ENCODE assay signal across 9 cellular contexts in the genomic region with DNA sequence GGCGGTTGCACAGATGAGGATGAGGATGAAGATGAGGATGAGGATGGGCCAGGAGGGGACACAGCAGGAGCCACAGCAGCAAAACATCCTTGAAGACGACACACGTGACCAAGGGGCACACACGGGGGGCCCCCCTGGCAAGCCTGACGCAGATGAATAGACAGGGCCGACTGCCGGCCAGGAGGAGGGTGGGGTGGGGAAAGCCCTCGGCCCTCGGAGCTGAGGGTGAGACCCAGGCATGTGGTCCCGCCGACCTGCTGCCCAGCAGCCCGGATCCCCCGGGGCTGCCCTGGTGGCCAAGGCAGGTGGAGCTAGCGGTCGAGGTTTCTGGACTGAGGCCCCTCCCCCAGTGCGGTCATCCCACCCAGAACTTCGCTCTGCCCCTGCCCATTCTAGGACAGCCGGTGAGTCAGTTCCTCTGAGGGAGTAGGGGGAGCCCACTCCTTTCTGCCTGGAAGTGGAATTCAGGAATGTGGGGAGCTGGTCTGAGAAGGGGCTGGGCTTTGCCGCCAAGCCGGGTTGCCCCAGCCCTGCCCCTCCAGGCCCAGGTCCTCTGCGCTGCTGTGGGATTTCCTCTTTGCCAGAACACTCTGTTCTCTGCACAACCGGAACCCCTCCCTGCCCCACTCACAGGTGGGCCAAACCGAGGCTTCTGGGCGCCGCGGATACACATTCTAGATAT. TPM values are rescaled to one million over a fixed set of nuclear protein-coding genes. Genes with fewer than 3 reads are reported as not detected.
DNase-seq lines count a peak whose midpoint lies in the region; ATAC-seq, FAIRE-seq and TF ChIP-seq lines count a peak whose summit lies in the region.
"Had no signal": no experiment of that assay in that cellular context is flagged by ENCODE, and none has a peak within 500 bp of the region (broad histone marks: within the 10 kb centered on the region; RNA-seq: fewer than 3 reads in every experiment).

No MANE protein-coding gene starts in this region.

- H3K9me3 ChIP-seq in A549 (no peaks in the 10 kb centered on the region), mammary epithelial cell (replicated peaks; ENCODE audit: insufficient read depth, low read length) (no peaks in the 10 kb centered on the region), lung (ENCODE audit: control insufficient read depth in 2 of 2, insufficient read depth in 1 of 2, low read length in 1 of 2) (no peaks in the 10 kb centered on the region), transverse colon (no peaks in the 10 kb centered on the region)

- peak overlapping the region; percentile 26 for H2AFZ ChIP-seq in mammary epithelial cell (ENCODE audit: low read depth, low read length)

- peaks cover 2% of the 10 kb centered on the region for H3K27me3 ChIP-seq in mammary epithelial cell (ENCODE audit: insufficient read depth, low read length)
- no peaks in the 10 kb centered on the region for H3K27me3 ChIP-seq in lung (ENCODE audit: control insufficient read depth, insufficient read depth)
- H3K27me3 ChIP-seq in transverse colon: peaks cover 4% of the 10 kb centered on the region

- H3K4me2 ChIP-seq in A549 (no peak overlapping the region), mammary epithelial cell (ENCODE audit: insufficient read depth, low read depth, low read length) (peak overlapping the region; percentile 37)

- TF ChIP-seq EP300 in A549 (IDR thresholded peaks at IDR 0.05) (no peak), transverse colon (IDR thresholded peaks at IDR 0.05; ENCODE audit: low read depth) (peak; percentile 28)

- ATAC-seq in A549: peak; percentile 4 to 14; a peak in 2 of 6 replicates
- peak; percentile 61 for ATAC-seq in GM21381 (IDR thresholded peaks at IDR 0.05; ENCODE audit: unreplicated experiment)
- ATAC-seq in lung (ENCODE audit: insufficient read depth, low FRiP score): peak; percentile 16

- no peaks in the 10 kb centered on the region for H3K79me2 ChIP-seq in mammary epithelial cell (ENCODE audit: insufficient read depth, low read length)

- H3K4me3 ChIP-seq in A549: no peak overlapping the region
- H3K4me3 ChIP-seq in mammary epithelial cell (replicated peaks in 1 of 3; ENCODE audit: insufficient read depth in 1 of 3, low read depth in 2 of 3, low read length in 3 of 3): peak overlapping the region in 1 of 3 experiments; percentile 16
- no peak overlapping the region for H3K4me3 ChIP-seq in lung
- H3K4me3 ChIP-seq in transverse colon: peak overlapping the region in 1 of 4 donors; percentile 13

- H3K4me1 ChIP-seq in A549 (peaks cover 33% of the 10 kb centered on the region), mammary epithelial cell (ENCODE audit: insufficient read depth, low read length) (peaks cover 63% of the 10 kb centered on the region), lung (ENCODE audit: control insufficient read depth in 2 of 2, insufficient read depth in 2 of 2, low read length in 2 of 2) (peaks cover 0 to 34% of the 10 kb centered on the region in 2 donors), transverse colon (peaks cover 19 to 71% (median 48%) of the 10 kb centered on the region in 4 donors)

- intact Hi-C loops in mammary epithelial cell (cut with micrococcal nuclease) (no loop called here), transverse colon (cut with DNase I; ENCODE audit: low total_unique reads) (no loop called here)

- no peaks in the 10 kb centered on the region for H3K36me3 ChIP-seq in mammary epithelial cell (ENCODE audit: insufficient read depth, low read length)
- H3K36me3 ChIP-seq in lung (ENCODE audit: control insufficient read depth in 2 of 2, insufficient read depth in 2 of 2, low read length in 2 of 2): no peaks in the 10 kb centered on the region
- no peaks in the 10 kb centered on the region for H3K36me3 ChIP-seq in transverse colon

- no peak overlapping the region for H3K9ac ChIP-seq in mammary epithelial cell (ENCODE audit: insufficient read depth, low read length)

- 63% methylated on average over 26 of the region's 26 CpGs for WGBS in A549 (ENCODE audit: missing lambda C conversion rate)
- WGBS in mammary epithelial cell (ENCODE audit: low coverage, missing lambda C conversion rate): 13% methylated on average over 14 of the region's 26 CpGs
- WGBS in lung, 2 donors: 10 to 16% methylated on average over 26 of the region's 26 CpGs
- WGBS in transverse colon (ENCODE audit: low coverage in 1 of 2), 2 donors: 41 to 50% methylated on average over 15 to 26 of the region's 26 CpGs

- TF ChIP-seq POLR2A in A549 (IDR thresholded peaks at IDR 0.05; ENCODE audit: low read length) (no peak), transverse colon (IDR thresholded peaks at IDR 0.05) (peak; percentile 27)

- TF ChIP-seq RAD21 in A549 (conservative IDR thresholded peaks at IDR 0.05 in 1 of 2, IDR thresholded peaks at IDR 0.05 in 1 of 2): no peak

- CTCF ChIA-PET in A549 (lab: Yijun Ruan, JAX): interaction anchor here (0.8 to 7.7 kb wide), 19 partner anchors 11 to 189 kb away, joined by 3 to 75 read pairs (median 5); a partner anchor contains a TSS
- CTCF ChIA-PET in mammary epithelial cell (lab: Charles Lee; ENCODE audit: low non-redundant PET): no interaction called here

- H4K20me1 ChIP-seq in mammary epithelial cell (ENCODE audit: insufficient read depth, low read length): no peaks in the 10 kb centered on the region

- DNase-seq in A549 (ENCODE audit: low read depth in 1 of 2, low spot score in 1 of 2) (no peak), RCC 7860 (ENCODE audit: low spot score) (peak; percentile 69), mammary epithelial cell (peak; percentile 62), lung (ENCODE audit: low spot score) (peak; percentile 57), transverse colon (peak; percentile 77), NCI-H2196 treated with DMSO at 0.1 percent for 48 hours (lab: John Stamatoyannopoulos, UW; ENCODE audit: unreplicated experiment) (no peak), SHP77 (lab: John Stamatoyannopoulos, UW) (no peak)

- in situ Hi-C loops in mammary epithelial cell (cut with MboI; ENCODE audit: low sequenced_read_pairs in 2 of 2) (no loop called here), transverse colon (cut with MboI; ENCODE audit: low pct_ligation_motif_present in 1 of 4, low pct_unique_long_range_greater_than_20kb in 1 of 4, low sequenced_read_pairs in 3 of 4) (loop anchor here in 2 of 4 donors (10.0 to 25.0 kb wide), 2 partner anchors 97 to 185 kb away; a partner anchor contains a TSS)

- no peak for TF ChIP-seq CTCF in A549 (IDR thresholded peaks at IDR 0.05)
- TF ChIP-seq CTCF in mammary epithelial cell (conservative IDR thresholded peaks at IDR 0.05 in 1 of 2, IDR thresholded peaks at IDR 0.05 in 1 of 2; ENCODE audit: extremely low read depth in 1 of 2, insufficient read depth in 1 of 2, low read depth in 1 of 2, low read length in 2 of 2): no peak
- TF ChIP-seq CTCF in lung (IDR thresholded peaks at IDR 0.05; ENCODE audit: control extremely low read depth, extremely low read depth): no peak
- TF ChIP-seq CTCF in transverse colon (IDR thresholded peaks at IDR 0.05): peak in 2 of 5 experiments; percentile 25 to 29

- POLR2A ChIA-PET in A549 (lab: Yijun Ruan, JAX): interaction anchor here (0.7 kb wide), 2 partner anchors 30 to 859 kb away, joined by 3 to 11 read pairs; no protein-coding TSS in a partner anchor

- FAIRE-seq in A549 (lab: Jason Lieb, UNC) (no peak), RCC 7860 (lab: Jason Lieb, UNC) (no peak)

- no TSS peak for BruUV-seq in mammary epithelial cell (replicated peaks; lab: Mats Ljungman, UMichigan)

- H3K27ac ChIP-seq in A549: peak overlapping the region in 1 of 2 experiments; percentile 45; a peak in 3 of 6 replicates
- peak overlapping the region; percentile 49 for H3K27ac ChIP-seq in mammary epithelial cell (ENCODE audit: insufficient read depth, low read depth, low read length)
- H3K27ac ChIP-seq in lung (ENCODE audit: low read depth in 1 of 2, low read length in 1 of 2): peak overlapping the region; percentile 54 to 74
- peak overlapping the region; percentile 76 to 86 (median 83) for H3K27ac ChIP-seq in transverse colon
- H3K27ac ChIP-seq: epithelial cell of prostate had no signal

- dilution Hi-C loops in mammary epithelial cell (cut with HindIII; ENCODE audit: low sequenced_read_pairs): no loop called here

RNA-seq across cellular contexts. Expression of a gene that starts 9.9 kb away (rescaled TPM):
- polyA plus RNA-seq in A549 (2011; rRNA removed) (1.1 and 1.2 TPM in 2 replicates), A549 (2017; fragmentation: RNase III; extraction: RNeasy Plus Mini Kit Qiagen cat#74134 plus additional on column Dnase treatment) (1.1 to 2.0 TPM (median 1.3 TPM) in 3 replicates), mammary epithelial cell (18.8 TPM), lung (10 to 100 TPM; 21.4 to 30.4 TPM)
- polyA plus RNA-seq in A549 (2012; cell fraction: cytosol; rRNA removed): 0.56 and 1.0 TPM in 2 replicates
- 0.54 and 0.76 TPM in 2 replicates for polyA plus RNA-seq in A549 (2012; cell fraction: nucleus; rRNA removed)
- 1.4 and 2.2 TPM in 2 replicates for polyA minus RNA-seq in A549 (2011; rRNA and poly(A)+ RNA removed)
- total RNA-seq in mammary epithelial cell (10 to 100 TPM in 1 of 2 donors, 1 to 10 TPM in 1; 3.3 to 17.0 TPM), lung (10 to 100 TPM; 15.9 to 20.0 TPM), transverse colon (10 to 100 TPM in 2 of 4 donors, 1 to 10 TPM in 2; 7.5 to 20.1 (median 11.3) TPM)
- polyA minus RNA-seq in mammary epithelial cell: 18.6 TPM

RNA-seq across cellular contexts. Expression of a gene that starts 12.3 kb away (rescaled TPM):
- polyA plus RNA-seq in A549 (2011; rRNA removed) (0.26 TPM in 1 of 2 replicates, not detected in the other), A549 (2017; fragmentation: RNase III; extraction: RNeasy Plus Mini Kit Qiagen cat#74134 plus additional on column Dnase treatment) (not detected in 3 replicates), mammary epithelial cell (0.71 TPM), lung (1 to 10 TPM; 2.0 to 7.9 TPM)
- polyA plus RNA-seq in A549 (2012; cell fraction: cytosol; rRNA removed): not detected in 2 replicates
- 0.06 and 0.07 TPM in 2 replicates for polyA plus RNA-seq in A549 (2012; cell fraction: nucleus; rRNA removed)
- polyA minus RNA-seq in A549 (2011; rRNA and poly(A)+ RNA removed): not detected in 2 replicates
- total RNA-seq in mammary epithelial cell (1 to 10 TPM in 1 of 2 donors, under 1 TPM in 1; 0.66 to 1.2 TPM), lung (10 to 100 TPM in 1 of 2 donors, 1 to 10 TPM in 1; 3.3 to 11.3 TPM), transverse colon (1 to 10 TPM in 1 of 4 donors, under 1 TPM in 1, not detected in 2; 0.64 to 6.8 TPM)
- not detected for polyA minus RNA-seq in mammary epithelial cell

RNA-seq across cellular contexts. Expression of a gene that starts 26.3 kb away (rescaled TPM):
- polyA plus RNA-seq in A549 (2011; rRNA removed) (14.0 and 19.9 TPM in 2 replicates), A549 (2017; fragmentation: RNase III; extraction: RNeasy Plus Mini Kit Qiagen cat#74134 plus additional on column Dnase treatment) (42.9 to 50.2 TPM (median 46.0 TPM) in 3 replicates), mammary epithelial cell (30.6 TPM), lung (100 to 1,000 TPM in 1 of 2 donors, 10 to 100 TPM in 1; 20.1 to 116 TPM)
- polyA plus RNA-seq in A549 (2012; cell fraction: cytosol; rRNA removed): 37.0 and 54.6 TPM in 2 replicates
- polyA plus RNA-seq in A549 (2012; cell fraction: nucleus; rRNA removed): 149 and 184 TPM in 2 replicates
- 17.4 and 22.8 TPM in 2 replicates for polyA minus RNA-seq in A549 (2011; rRNA and poly(A)+ RNA removed)
- total RNA-seq in mammary epithelial cell (10 to 100 TPM; 22.0 to 51.3 TPM), lung (10 to 100 TPM; 22.7 to 56.5 TPM), transverse colon (10 to 100 TPM; 11.3 to 47.4 (median 23.2) TPM)
- 21.1 TPM for polyA minus RNA-seq in mammary epithelial cell

RNA-seq across cellular contexts. Expression of a gene that starts 58.1 kb away (rescaled TPM):
- polyA plus RNA-seq in A549 (2011; rRNA removed) (0.74 and 0.78 TPM in 2 replicates), A549 (2017; fragmentation: RNase III; extraction: RNeasy Plus Mini Kit Qiagen cat#74134 plus additional on column Dnase treatment) (0.30 to 0.59 TPM (median 0.41 TPM) in 3 replicates), mammary epithelial cell (48.7 TPM), lung (10 to 100 TPM; 12.1 to 15.4 TPM)
- 0.16 and 0.44 TPM in 2 replicates for polyA plus RNA-seq in A549 (2012; cell fraction: cytosol; rRNA removed)
- 0.26 and 0.36 TPM in 2 replicates for polyA plus RNA-seq in A549 (2012; cell fraction: nucleus; rRNA removed)
- polyA minus RNA-seq in A549 (2011; rRNA and poly(A)+ RNA removed): 0.25 and 0.58 TPM in 2 replicates
- total RNA-seq in mammary epithelial cell (100 to 1,000 TPM in 1 of 2 donors, 10 to 100 TPM in 1; 65.1 to 221 TPM), lung (10 to 100 TPM; 20.8 to 38.0 TPM), transverse colon (1 to 10 TPM in 3 of 4 donors, not detected in 1; 1.4 to 4.4 (median 1.6) TPM)
- 31.0 TPM for polyA minus RNA-seq in mammary epithelial cell

Comparison
In these comparisons a context has a peak if more than half of its experiments do, and no peak if none do; other contexts are left out.
1. ATAC-seq: peak in every context shown above with its lines; median percentile 61 in GM21381; 16 in lung; 9 in A549.
2. DNase-seq: peak in RCC 7860 (single experiment), mammary epithelial cell (single experiment), lung (single experiment) and transverse colon (single experiment); none in A549 (0 of 2), NCI-H2196 treated with DMSO at 0.1 percent for 48 hours (single experiment) and SHP77 (0 of 2).